4 cellular contexts compared by ENCODE assay signal in the genomic region with DNA sequence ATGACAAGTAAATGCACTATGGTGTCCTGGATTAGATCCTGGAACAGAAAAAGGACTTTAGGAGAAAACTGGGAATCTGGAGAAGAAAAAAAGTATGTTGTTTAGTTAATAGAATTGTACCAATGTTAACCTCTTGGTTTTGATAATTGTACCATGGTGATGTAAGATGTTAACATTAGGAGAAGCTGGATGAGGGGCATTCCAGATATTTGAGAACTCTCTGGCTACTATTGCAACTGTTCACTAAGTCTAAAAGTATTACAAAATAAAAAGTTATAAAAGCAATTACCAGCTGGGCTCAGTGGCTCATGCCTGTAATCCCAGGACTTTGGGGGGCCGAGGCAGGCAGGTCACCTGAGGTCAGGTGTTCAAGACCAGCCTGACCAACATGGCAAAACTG.
"Had no signal": no experiment of that assay in that cellular context is flagged by ENCODE, and none has a peak within 500 bp of the region (broad histone marks: within the 10 kb centered on the region; RNA-seq: fewer than 3 reads in every experiment).

No MANE protein-coding gene starts in this region.

- H3K27ac Mint-ChIP-seq: GM23338, H9, IgD-negative memory B cell had no signal

- H3K9me3 Mint-ChIP-seq: GM23338, IgD-negative memory B cell had no signal

- H3K4me3 ChIP-seq: GM23338 had no signal

- H2AFZ ChIP-seq: GM23338 had no signal

- DNase-seq: H9, HCEC 1CT had no signal

- H3K27me3 Mint-ChIP-seq: IgD-negative memory B cell had no signal

- H3K4me3 Mint-ChIP-seq: GM23338, H9, IgD-negative memory B cell had no signal

- H3K4me2 ChIP-seq: GM23338 had no signal

- ATAC-seq: GM23338 had no signal
